Comparison of ENCODE assay signal across 11 cellular contexts in the genomic region with DNA sequence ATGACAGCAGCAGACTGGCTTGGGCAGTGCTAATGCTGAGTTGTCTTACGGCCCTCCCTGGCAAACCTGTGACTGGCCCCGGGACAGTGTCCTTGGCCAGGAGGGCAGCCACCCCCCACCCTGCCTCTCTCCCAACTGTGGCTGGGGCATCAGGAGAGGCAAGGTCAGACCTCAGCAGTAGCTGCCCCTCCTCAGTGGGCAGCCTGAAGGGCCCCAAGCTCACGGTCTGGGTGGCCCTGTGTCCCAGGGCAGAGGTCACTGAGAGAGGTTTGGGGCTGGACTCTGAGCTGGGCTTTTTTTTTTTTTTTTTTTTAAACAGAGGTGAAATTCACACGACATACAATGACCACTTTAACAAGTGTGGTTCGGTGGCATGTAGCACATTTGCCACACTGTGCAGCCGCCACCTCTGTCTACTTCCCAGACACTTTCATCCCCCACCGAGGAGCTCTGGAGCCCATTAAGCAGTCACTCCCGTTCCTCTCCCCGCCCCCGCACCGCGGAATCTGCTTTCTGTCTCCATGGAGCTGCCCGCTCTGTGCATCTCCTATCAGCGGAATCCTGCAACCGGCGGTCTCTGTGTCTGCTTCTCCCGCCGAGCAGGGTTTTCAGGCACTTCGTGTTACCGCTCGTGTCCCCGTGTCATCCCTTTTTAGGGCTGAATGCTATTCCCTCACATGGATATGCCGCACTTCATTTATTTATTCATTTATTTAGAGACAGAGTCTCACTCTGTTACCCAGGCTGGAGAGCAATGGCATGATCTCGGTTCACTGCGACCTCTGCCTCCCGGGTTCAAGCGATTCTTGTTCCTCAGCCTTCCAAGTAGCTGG.
"Had no signal": no experiment of that assay in that cellular context is flagged by ENCODE, and none has a peak within 500 bp of the region (broad histone marks: within the 10 kb centered on the region; RNA-seq: fewer than 3 reads in every experiment).

No MANE protein-coding gene starts in this region.

- H3K36me3 ChIP-seq: neutrophil had no signal

- H3K9me3 ChIP-seq: left ventricle myocardium inferior, neutrophil, tibial artery had no signal

- H3K27ac ChIP-seq: dorsolateral prefrontal cortex, left ventricle myocardium inferior, neutrophil, tibial artery had no signal

- H3K4me3 ChIP-seq: dorsolateral prefrontal cortex, left ventricle myocardium inferior, tibial artery had no signal

- DNase-seq: activated CD4-positive, alpha-beta memory T cell treated with anti-CD3 and anti-CD28 coated beads for 36 hours; activated CD4-positive, CD25-positive, alpha-beta regulatory T cell treated with anti-CD3 and anti-CD28 coated beads, Interleukin-2, amount 50 U/mL, for 72 hours; amniotic stem cell; foreskin fibroblast; kidney; left ventricle myocardium inferior; naive B cell; stimulated activated naive CD4-positive, alpha-beta T cell treated with Interleukin-2 at 50 U/mL for 16 hours; tibial artery had no signal
